Comparison of ENCODE assay signal across 8 cellular contexts in the genomic region with DNA sequence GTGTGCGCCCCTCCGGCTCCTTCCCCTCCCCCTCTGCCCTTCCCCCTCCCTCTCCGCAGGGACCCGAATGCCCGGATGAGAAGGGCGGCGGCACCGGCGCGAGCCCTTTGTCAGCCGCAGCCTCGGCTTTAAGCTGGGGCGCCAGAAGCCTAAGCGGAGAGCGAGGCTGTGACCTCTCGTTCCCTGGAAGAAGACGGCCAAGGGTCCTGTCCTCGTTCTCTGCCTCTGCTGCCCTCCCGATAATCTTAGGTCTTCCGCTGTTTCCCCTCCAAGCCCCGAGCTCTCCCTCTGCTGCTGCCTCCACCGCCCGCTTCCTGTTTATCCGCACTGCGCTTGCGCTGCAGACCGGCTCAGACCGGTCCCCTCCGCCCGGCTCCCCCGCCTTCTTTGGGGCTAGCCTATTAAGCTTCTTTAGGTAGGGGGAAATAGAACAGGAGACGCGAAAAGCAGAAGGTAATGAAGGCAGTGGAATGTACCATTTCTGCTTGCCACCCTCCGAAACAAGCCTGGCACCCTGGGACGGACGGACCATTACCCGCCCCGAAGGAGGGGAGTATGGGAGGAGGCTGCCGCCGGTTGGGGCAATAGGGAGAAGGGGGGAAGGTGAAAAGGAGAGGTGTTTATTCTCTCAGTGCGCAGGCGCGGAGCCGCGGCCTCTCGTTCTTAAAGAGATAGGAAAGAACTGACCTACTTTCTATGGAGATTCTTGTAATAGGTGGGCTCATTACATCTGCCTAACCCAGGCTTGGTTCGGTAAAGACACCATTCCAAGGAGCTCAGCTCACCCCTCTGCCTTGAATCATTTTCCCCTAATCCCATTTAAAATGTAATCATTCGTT. TPM values are rescaled to one million over a fixed set of nuclear protein-coding genes. Genes with fewer than 3 reads are reported as not detected.
DNase-seq lines count a peak whose midpoint lies in the region; ATAC-seq and TF ChIP-seq lines count a peak whose summit lies in the region.

A gene (minus strand): TSS at position 326 of the 839 bp plus-strand sequence. CDS start 422 bp downstream, outside the sequence.

- H3K27ac Mint-ChIP-seq in activated T-helper 17 cell treated with anti-CD3 and anti-CD28 coated beads, Interleukin-2, amount 50 U/mL, for 72 hours, result peak within 1 kb of the TSS; percentile 100
- H3K27ac Mint-ChIP-seq in naive B cell, result peak within 1 kb of the TSS; percentile 97 to 99 (median 98)
- H3K27ac Mint-ChIP-seq in stimulated activated memory B cell treated with anti-CD40 and anti-IgM and Interleukin-4, amounts not matched to agents 10 μg/mL and 1 μg/mL and 100 μg/mL, for 72 hours, result peak within 1 kb of the TSS; percentile 91

- peak within 1 kb of the TSS; percentile 99 for H3K4me3 Mint-ChIP-seq in activated T-helper 17 cell treated with anti-CD3 and anti-CD28 coated beads, Interleukin-2, amount 50 U/mL, for 72 hours
- peak within 1 kb of the TSS; percentile 95 to 100 (median 98) for H3K4me3 Mint-ChIP-seq in naive B cell
- peak within 1 kb of the TSS; percentile 87 for H3K4me3 Mint-ChIP-seq in stimulated activated memory B cell treated with anti-CD40 and anti-IgM and Interleukin-4, amounts not matched to agents 10 μg/mL and 1 μg/mL and 100 μg/mL, for 72 hours

- no peaks in the 10 kb centered on the region for H3K27me3 Mint-ChIP-seq in activated T-helper 17 cell treated with anti-CD3 and anti-CD28 coated beads, Interleukin-2, amount 50 U/mL, for 72 hours
- no peaks in the 10 kb centered on the region for H3K27me3 Mint-ChIP-seq in naive B cell
- no peaks in the 10 kb centered on the region for H3K27me3 Mint-ChIP-seq in stimulated activated memory B cell treated with anti-CD40 and anti-IgM and Interleukin-4, amounts not matched to agents 10 μg/mL and 1 μg/mL and 100 μg/mL, for 72 hours

- no peaks in the 10 kb centered on the region for H3K9me3 Mint-ChIP-seq in activated T-helper 17 cell treated with anti-CD3 and anti-CD28 coated beads, Interleukin-2, amount 50 U/mL, for 72 hours
- H3K9me3 Mint-ChIP-seq in naive B cell, result peaks cover 0 to 2% (median 0%) of the 10 kb centered on the region in 7 donors
- no peaks in the 10 kb centered on the region for H3K9me3 Mint-ChIP-seq in stimulated activated memory B cell treated with anti-CD40 and anti-IgM and Interleukin-4, amounts not matched to agents 10 μg/mL and 1 μg/mL and 100 μg/mL, for 72 hours

- peak within 1 kb of the TSS; percentile 95 for H3K27ac ChIP-seq in RWPE1

- CTCF ChIA-PET in RWPE1 (lab: Yijun Ruan, JAX), result interaction anchor here (0.6 to 2.0 kb wide), 7 partner anchors 10 to 256 kb away, joined by 3 to 10 read pairs (median 3); no protein-coding TSS in a partner anchor

- peak; percentile 98 for DNase-seq in Daoy (ENCODE audit: low read depth)
- DNase-seq in GOT3 (lab: John Stamatoyannopoulos, UW), result peak; percentile 92
- peak; percentile 100 for DNase-seq in LNCaP clone FGC (ENCODE audit: low read depth)
- peak; percentile 100 for DNase-seq in RWPE1 (ENCODE audit: low spot score)
- peak; percentile 100 for DNase-seq in fibroblast of gingiva (ENCODE audit: low read depth)
- peak; percentile 98 for DNase-seq in naive B cell

- ATAC-seq in activated T-helper 17 cell treated with anti-CD3 and anti-CD28 coated beads, Interleukin-2, amount 50 U/mL, for 72 hours (replicated peaks), result peak; percentile 91
- ATAC-seq in naive B cell (ENCODE audit: low read depth in 2 of 2), result peak; percentile 90
- ATAC-seq in stimulated activated memory B cell treated with anti-CD40 and anti-IgM and Interleukin-4, amounts not matched to agents 10 μg/mL and 1 μg/mL and 100 μg/mL, for 72 hours, result peak; percentile 97

- POLR2A ChIA-PET in RWPE1 (lab: Yijun Ruan, JAX; ENCODE audit: low non-redundant PET), result interaction anchor here (0.7 kb wide), 2 partner anchors 35 to 81 kb away, joined by 3 read pairs; a partner anchor contains a TSS

- TF ChIP-seq CTCF in LNCaP clone FGC (IDR thresholded peaks at IDR 0.05; ENCODE audit: control insufficient read depth, extremely low read depth, insufficient read depth), result no peak
- no peak for TF ChIP-seq CTCF in RWPE1 (conservative IDR thresholded peaks at IDR 0.05; ENCODE audit: low read depth)

- peaks cover 28% of the 10 kb centered on the region for H3K4me1 Mint-ChIP-seq in activated T-helper 17 cell treated with anti-CD3 and anti-CD28 coated beads, Interleukin-2, amount 50 U/mL, for 72 hours
- H3K4me1 Mint-ChIP-seq in naive B cell, result peaks cover 38 to 46% (median 38%) of the 10 kb centered on the region in 3 donors
- peaks cover 36% of the 10 kb centered on the region for H3K4me1 Mint-ChIP-seq in stimulated activated memory B cell treated with anti-CD40 and anti-IgM and Interleukin-4, amounts not matched to agents 10 μg/mL and 1 μg/mL and 100 μg/mL, for 72 hours

- H3K36me3 Mint-ChIP-seq in activated T-helper 17 cell treated with anti-CD3 and anti-CD28 coated beads, Interleukin-2, amount 50 U/mL, for 72 hours (ENCODE audit: low read depth), result peaks cover 57% of the 10 kb centered on the region
- peaks cover 5 to 9% of the 10 kb centered on the region in 2 donors for H3K36me3 Mint-ChIP-seq in naive B cell
- peaks cover 13% of the 10 kb centered on the region for H3K36me3 Mint-ChIP-seq in stimulated activated memory B cell treated with anti-CD40 and anti-IgM and Interleukin-4, amounts not matched to agents 10 μg/mL and 1 μg/mL and 100 μg/mL, for 72 hours

- H3K4me3 ChIP-seq in LNCaP clone FGC (ENCODE audit: low read depth, low read length), result peak within 1 kb of the TSS; percentile 91

RNA-seq across cellular contexts. Expression of the gene that starts here (rescaled TPM):
- total RNA-seq in Daoy (2014; rRNA removed; shearing (Covaris generic)), result 47.6 and 58.9 TPM in 2 replicates
- total RNA-seq in activated T-helper 17 cell treated with anti-CD3 and anti-CD28 coated beads, Interleukin-2, amount 50 U/mL, for 72 hours, result 100 to 1,000 TPM; 119 to 291 TPM
- 10 to 100 TPM; 36.1 to 77.5 (median 61.2) TPM for polyA plus RNA-seq in naive B cell (ENCODE audit: low read depth in 6 of 6)

Comparison
In these comparisons a context has a peak if more than half of its experiments do, and no peak if none do; other contexts are left out.
1. Peak in every context shown above with its lines: DNase-seq, ATAC-seq, H3K4me3 ChIP-seq and H3K27ac ChIP-seq.